ENCODE assay signal across 20 cellular contexts in the genomic region with DNA sequence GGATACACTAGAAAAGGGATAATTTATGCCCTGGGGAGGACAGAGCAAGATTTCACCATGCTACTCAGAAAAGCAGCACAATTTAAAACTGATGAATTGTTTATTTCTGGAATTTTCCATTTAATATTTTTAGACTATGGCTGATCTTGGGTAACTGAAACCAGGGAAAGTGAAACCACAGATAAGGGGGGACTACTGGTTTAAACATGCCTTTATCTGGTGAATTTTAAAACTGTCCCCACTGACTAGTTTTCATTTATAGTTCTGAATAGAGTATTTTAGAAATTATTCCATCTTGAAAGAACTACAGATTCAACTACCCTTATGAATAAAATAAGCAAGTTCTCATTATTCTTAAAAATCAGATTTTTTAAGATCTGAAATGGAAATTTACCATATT.
"Had no signal": no experiment of that assay in that cellular context is flagged by ENCODE, and none has a peak within 500 bp of the region (broad histone marks: within the 10 kb centered on the region; RNA-seq: fewer than 3 reads in every experiment).

No MANE protein-coding gene starts in this region.

- H3K27me3 Mint-ChIP-seq: activated CD4-positive, alpha-beta memory T cell treated with anti-CD3 and anti-CD28 coated beads, Interleukin-2, amount 10 ng/mL, durations not matched to agents 7 days and 5 days; T-cell had no signal

- H3K4me1 Mint-ChIP-seq: activated CD4-positive, alpha-beta memory T cell treated with anti-CD3 and anti-CD28 coated beads, Interleukin-2, amount 10 ng/mL, durations not matched to agents 7 days and 5 days; nephron progenitor cell had no signal

- H3K27ac Mint-ChIP-seq: activated CD4-positive, alpha-beta memory T cell treated with anti-CD3 and anti-CD28 coated beads, Interleukin-2, amount 10 ng/mL, durations not matched to agents 7 days and 5 days; nephron progenitor cell; T-cell had no signal

- H3K9me3 ChIP-seq: breast epithelium, esophagus squamous epithelium, lower lobe of right lung, tibial artery had no signal

- H3K27ac ChIP-seq: breast epithelium, esophagus squamous epithelium, hepatocyte, lower lobe of right lung had no signal

- H3K4me2 ChIP-seq: hepatocyte, smooth muscle cell had no signal

- H3K4me3 ChIP-seq: breast epithelium, esophagus squamous epithelium, hepatocyte, lower lobe of right lung, smooth muscle cell, tibial artery had no signal

- H3K4me3 Mint-ChIP-seq: activated CD4-positive, alpha-beta memory T cell treated with anti-CD3 and anti-CD28 coated beads, Interleukin-2, amount 10 ng/mL, durations not matched to agents 7 days and 5 days; nephron progenitor cell; T-cell had no signal

- H3K4me1 ChIP-seq: breast epithelium, esophagus squamous epithelium, lower lobe of right lung had no signal

- DNase-seq: activated CD4-positive, alpha-beta memory T cell treated with anti-CD3 and anti-CD28 coated beads, Interleukin-2, amount 10 ng/mL, durations not matched to agents 7 days and 5 days; activated CD4-positive, alpha-beta T cell treated with anti-CD3 and anti-CD28 coated beads for 48 hours; activated CD4-positive, CD25-positive, alpha-beta regulatory T cell; activated CD8-positive, alpha-beta memory T cell treated with anti-CD3 and anti-CD28 coated beads, Interleukin-2, amount 50 U/mL, for 4 hours; dermis blood vessel endothelial cell; effector memory CD4-positive, alpha-beta T cell; esophagus squamous epithelium; islet precursor cell; lower lobe of right lung; nephron progenitor cell; nucleus accumbens; stimulated activated CD4-positive, alpha-beta T cell treated with anti-CD3 and anti-CD28 coated beads, Interleukin-4, amount 100 ng/mL, for 24 hours; stimulated activated naive CD4-positive, alpha-beta T cell; T-cell; tibial artery had no signal

- H2AFZ ChIP-seq: hepatocyte had no signal

- ATAC-seq: lower lobe of right lung, sciatic nerve, SK-N-SH treated with all-trans-retinoic acid at 6 μM for 48 hours, T-cell had no signal

- H3K9me3 Mint-ChIP-seq: activated CD4-positive, alpha-beta memory T cell treated with anti-CD3 and anti-CD28 coated beads, Interleukin-2, amount 10 ng/mL, durations not matched to agents 7 days and 5 days; nephron progenitor cell; T-cell had no signal

- H3K27me3 ChIP-seq: breast epithelium, esophagus squamous epithelium, hepatocyte, tibial artery had no signal
